15 cellular contexts compared by ENCODE assay signal in genomic region chr21:37800122-37800455, GRCh38.
A peak's percentile ranks its signal among the peaks of the same experiment; 100 is the strongest.
DNase-seq lines count a peak whose midpoint lies in the region.
"Had no signal": no experiment of that assay in that cellular context is flagged by ENCODE, and none has a peak within 500 bp of the region (broad histone marks: within the 10 kb centered on the region; RNA-seq: fewer than 3 reads in every experiment).

No MANE protein-coding gene starts in this region.

- DNase-seq in M059J (ENCODE audit: low read depth) (peak; percentile 67), amniotic epithelial cell (ENCODE audit: low read depth) (peak; percentile 88), iris pigment epithelial cell (ENCODE audit: low read depth) (peak; percentile 28), germinal center (ENCODE audit: low spot score) (no peak), T-helper 1 cell (no peak), HUDEP-2 (lab: John Stamatoyannopoulos, UW; ENCODE audit: unreplicated experiment in 76 of 76) (no peak)
- DNase-seq in stimulated activated CD4-positive, alpha-beta T cell treated with anti-CD3 and anti-CD28 coated beads, Interleukin-4, amount 100 ng/mL, for 24 hours: no peak
- DNase-seq: CD4-positive, CD25-positive, alpha-beta regulatory T cell; DMS53; H9; MV-4-11; NCI-H1417; NCI-H1930; NK-92 treated with Interleukin-12 subunit alpha and Interleukin-12 subunit beta, amount 100 ng/mL, for 24 hours had no signal

- peaks cover 16% of the 10 kb centered on the region for H3K4me1 ChIP-seq in skeletal muscle satellite cell (ENCODE audit: control insufficient read depth, insufficient read depth, low read length)

- no peaks in the 10 kb centered on the region for H3K27me3 ChIP-seq in skeletal muscle satellite cell (ENCODE audit: control insufficient read depth, insufficient read depth, low read length)

- H3K4me3 ChIP-seq in skeletal muscle satellite cell (ENCODE audit: low read length): no peak overlapping the region

- no peaks in the 10 kb centered on the region for H3K36me3 ChIP-seq in skeletal muscle satellite cell (ENCODE audit: insufficient read depth, low read length)

- no peak overlapping the region for H3K9ac ChIP-seq in skeletal muscle satellite cell (ENCODE audit: low read depth, low read length)

- H3K9me3 ChIP-seq in skeletal muscle satellite cell (replicated peaks; ENCODE audit: low read length): no peaks in the 10 kb centered on the region

- H3K4me2 ChIP-seq in skeletal muscle satellite cell (ENCODE audit: low read length): peak overlapping the region; percentile 18

Comparison
In these comparisons a context has a peak if more than half of its experiments do, and no peak if none do; other contexts are left out.
1. DNase-seq: peak in M059J (single experiment), amniotic epithelial cell (single experiment) and iris pigment epithelial cell (single experiment); none in germinal center (single experiment), T-helper 1 cell (0 of 5), stimulated activated CD4-positive, alpha-beta T cell treated with anti-CD3 and anti-CD28 coated beads, Interleukin-4, amount 100 ng/mL, for 24 hours (single experiment) and HUDEP-2 (0 of 76).